In the genomic region with DNA sequence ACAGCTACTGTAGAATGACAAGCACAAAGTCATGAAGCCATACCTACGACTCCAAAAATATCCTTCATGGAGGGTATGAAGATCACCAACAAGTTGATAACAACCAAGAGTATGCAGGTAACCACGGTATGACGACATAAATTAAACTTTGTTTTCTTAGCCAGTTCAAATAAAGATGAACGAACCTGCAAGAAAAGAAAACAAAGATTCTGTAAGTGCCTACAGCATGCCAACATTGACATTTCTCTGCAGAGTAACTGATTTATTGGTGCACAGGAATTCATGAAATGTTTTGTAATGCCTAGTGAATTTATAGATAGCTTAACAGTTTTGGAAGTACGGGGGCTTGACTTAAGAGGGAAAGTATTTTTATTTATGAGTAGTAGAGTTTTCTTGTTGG, we compare ENCODE assay signal across 20 cellular contexts.
DNase-seq lines count a peak whose midpoint lies in the region; ATAC-seq, FAIRE-seq and TF ChIP-seq lines count a peak whose summit lies in the region.
"Had no signal": no experiment of that assay in that cellular context is flagged by ENCODE, and none has a peak within 500 bp of the region (broad histone marks: within the 10 kb centered on the region; RNA-seq: fewer than 3 reads in every experiment).

No MANE protein-coding gene starts in this region.

- H3K27ac ChIP-seq in DND-41 (ENCODE audit: low read length) (peak overlapping the region; percentile 90; the same call in 1 of the 2 replicates), parathyroid adenoma (peak overlapping the region; percentile 34)
- H3K27ac ChIP-seq: KMS-11, Peyer's patch had no signal

- H3K4me3 Mint-ChIP-seq in activated T-cell treated with anti-CD3 and anti-CD28 coated beads, Interleukin-2, amount 50 U/mL, for 72 hours: no peak overlapping the region
- no peak overlapping the region for H3K4me3 Mint-ChIP-seq in activated naive CD8-positive, alpha-beta T cell treated with anti-CD3 and anti-CD28 coated beads for 36 hours
- H3K4me3 Mint-ChIP-seq: CD14-positive monocyte, H9 had no signal

- DNase-seq in activated T-cell treated with anti-CD3 and anti-CD28 coated beads, Interleukin-2, amount 50 U/mL, for 72 hours: no peak
- DNase-seq in activated T-cell treated with anti-CD3 and anti-CD28 coated beads for 4 hours (no peak), DND-41 (no peak), RCC 7860 (ENCODE audit: low spot score) (no peak), NCI-H1048 (lab: John Stamatoyannopoulos, UW) (no peak), urothelium cell line (ENCODE audit: low spot score) (no peak)
- no peak for DNase-seq in activated naive CD8-positive, alpha-beta T cell treated with anti-CD3 and anti-CD28 coated beads for 36 hours
- DNase-seq: Calu3, DMS79, H9, MM.1S, NCI-H1417, NCI-H1930, NCI-H510A treated with DMSO at 0.1 percent for 48 hours, Peyer's patch had no signal

- peaks cover 16 to 18% of the 10 kb centered on the region in 2 donors for H3K9me3 Mint-ChIP-seq in activated T-cell treated with anti-CD3 and anti-CD28 coated beads, Interleukin-2, amount 50 U/mL, for 72 hours
- H3K9me3 Mint-ChIP-seq in activated naive CD8-positive, alpha-beta T cell treated with anti-CD3 and anti-CD28 coated beads for 36 hours: peaks cover 18% of the 10 kb centered on the region

- H3K4me2 ChIP-seq in DND-41 (ENCODE audit: insufficient read depth, low read length) (no peak overlapping the region), parathyroid adenoma (ENCODE audit: low read length) (no peak overlapping the region)
- H3K4me2 ChIP-seq: KMS-11 had no signal

- FAIRE-seq in RCC 7860 (lab: Jason Lieb, UNC) (no peak), urothelium cell line (lab: Jason Lieb, UNC) (no peak)
- FAIRE-seq: G401.6, GM12891 had no signal

- H3K79me2 ChIP-seq in DND-41 (ENCODE audit: insufficient read depth, low read length) (no peaks in the 10 kb centered on the region), parathyroid adenoma (no peaks in the 10 kb centered on the region)

- H3K4me1 ChIP-seq in DND-41 (ENCODE audit: insufficient read depth, low read length) (peaks cover 21% of the 10 kb centered on the region), parathyroid adenoma (no peaks in the 10 kb centered on the region)
- H3K4me1 ChIP-seq: Peyer's patch had no signal

- no peak for ATAC-seq in activated T-cell treated with anti-CD3 and anti-CD28 coated beads, Interleukin-2, amount 50 U/mL, for 72 hours (replicated peaks in 1 of 2)
- no peak for ATAC-seq in DND-41 (ENCODE audit: insufficient read depth, low read depth)

- H3K27me3 Mint-ChIP-seq in activated T-cell treated with anti-CD3 and anti-CD28 coated beads, Interleukin-2, amount 50 U/mL, for 72 hours (ENCODE audit: low read depth): no peaks in the 10 kb centered on the region
- no peaks in the 10 kb centered on the region for H3K27me3 Mint-ChIP-seq in activated naive CD8-positive, alpha-beta T cell treated with anti-CD3 and anti-CD28 coated beads for 36 hours

- peak overlapping the region; percentile 86 for H3K27ac Mint-ChIP-seq in activated T-cell treated with anti-CD3 and anti-CD28 coated beads, Interleukin-2, amount 50 U/mL, for 72 hours
- peak overlapping the region; percentile 47 for H3K27ac Mint-ChIP-seq in activated naive CD8-positive, alpha-beta T cell treated with anti-CD3 and anti-CD28 coated beads for 36 hours
- H3K27ac Mint-ChIP-seq: CD14-positive monocyte, H9 had no signal

- peaks cover 45 to 80% of the 10 kb centered on the region in 2 donors for H3K36me3 Mint-ChIP-seq in activated T-cell treated with anti-CD3 and anti-CD28 coated beads, Interleukin-2, amount 50 U/mL, for 72 hours (ENCODE audit: insufficient read depth in 2 of 2)
- H3K36me3 Mint-ChIP-seq in activated naive CD8-positive, alpha-beta T cell treated with anti-CD3 and anti-CD28 coated beads for 36 hours: peaks cover 85% of the 10 kb centered on the region

- H3K4me1 Mint-ChIP-seq in activated T-cell treated with anti-CD3 and anti-CD28 coated beads, Interleukin-2, amount 50 U/mL, for 72 hours (ENCODE audit: low read depth): peaks cover 15% of the 10 kb centered on the region
- H3K4me1 Mint-ChIP-seq in activated naive CD8-positive, alpha-beta T cell treated with anti-CD3 and anti-CD28 coated beads for 36 hours: peaks cover 27% of the 10 kb centered on the region
- H3K4me1 Mint-ChIP-seq: CD14-positive monocyte, H9 had no signal

- no peak for TF ChIP-seq CTCF in DND-41 (IDR thresholded peaks at IDR 0.05; ENCODE audit: borderline replicate concordance, extremely low read depth, low read length, poor library complexity, severe bottlenecking)
- no peak for TF ChIP-seq CTCF in parathyroid adenoma (IDR thresholded peaks at IDR 0.05)

- H2AFZ ChIP-seq in DND-41 (ENCODE audit: low read depth, low read length): no peak overlapping the region
- no peak overlapping the region for H2AFZ ChIP-seq in parathyroid adenoma

- H4K20me1 ChIP-seq in DND-41 (ENCODE audit: insufficient read depth, low read length): no peaks in the 10 kb centered on the region

- H3K4me3 ChIP-seq in DND-41 (ENCODE audit: low read depth in 1 of 2, low read length in 2 of 2) (no peak overlapping the region), parathyroid adenoma (ENCODE audit: low read depth, low read length) (no peak overlapping the region)
- H3K4me3 ChIP-seq: Peyer's patch had no signal

- no peaks in the 10 kb centered on the region for H3K9me3 ChIP-seq in DND-41 (ENCODE audit: insufficient read depth, low read length, severe bottlenecking)
- no peaks in the 10 kb centered on the region for H3K9me3 ChIP-seq in parathyroid adenoma (ENCODE audit: control insufficient read depth, low read length)
- H3K9me3 ChIP-seq: Peyer's patch had no signal

- no peaks in the 10 kb centered on the region for H3K27me3 ChIP-seq in DND-41 (ENCODE audit: insufficient read depth, low read length, poor library complexity)
- H3K27me3 ChIP-seq in parathyroid adenoma (ENCODE audit: control insufficient read depth, insufficient read depth, low read length): no peaks in the 10 kb centered on the region
- H3K27me3 ChIP-seq: Peyer's patch had no signal

- H3K9ac ChIP-seq in DND-41 (ENCODE audit: low read depth, low read length): no peak overlapping the region
- no peak overlapping the region for H3K9ac ChIP-seq in parathyroid adenoma
- H3K9ac ChIP-seq: KMS-11 had no signal

- H3K36me3 ChIP-seq in DND-41 (ENCODE audit: insufficient read depth, low read length): peaks cover 31% of the 10 kb centered on the region
- no peaks in the 10 kb centered on the region for H3K36me3 ChIP-seq in parathyroid adenoma (ENCODE audit: control insufficient read depth, insufficient read depth, low read length)
